In the genomic region with DNA sequence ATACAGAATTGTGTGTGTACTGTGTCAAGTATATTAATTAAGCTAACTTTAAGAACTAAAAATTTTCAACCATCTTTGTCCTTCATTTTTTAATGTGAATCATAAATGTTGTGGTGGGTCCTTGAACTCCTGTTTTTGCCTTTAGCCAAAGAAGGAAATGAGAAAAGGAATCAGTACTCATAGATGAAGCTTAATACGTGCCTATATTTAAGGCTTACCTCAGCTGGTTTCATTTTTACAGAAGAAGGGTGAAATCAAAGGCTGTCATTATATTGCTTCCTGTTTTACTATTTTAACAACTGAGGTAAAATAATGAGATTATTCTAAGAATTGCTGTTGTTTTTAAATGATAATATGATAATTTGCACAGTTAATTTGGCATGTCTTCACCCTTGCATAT, we compare ENCODE assay signal across 10 cellular contexts. TPM values are rescaled to one million over a fixed set of nuclear protein-coding genes. Genes with fewer than 3 reads are reported as not detected.
DNase-seq lines count a peak whose midpoint lies in the region; ATAC-seq and TF ChIP-seq lines count a peak whose summit lies in the region.
"Had no signal": no experiment of that assay in that cellular context is flagged by ENCODE, and none has a peak within 500 bp of the region (broad histone marks: within the 10 kb centered on the region; RNA-seq: fewer than 3 reads in every experiment).

No MANE protein-coding gene starts in this region.

- H3K4me3 Mint-ChIP-seq in activated naive CD4-positive, alpha-beta T cell treated with anti-CD3 and anti-CD28 coated beads for 36 hours: peak overlapping the region; percentile 13
- H3K4me3 Mint-ChIP-seq: nephron had no signal

- H3K27ac Mint-ChIP-seq in activated naive CD4-positive, alpha-beta T cell treated with anti-CD3 and anti-CD28 coated beads for 36 hours: no peak overlapping the region
- H3K27ac Mint-ChIP-seq: nephron had no signal

- peak; percentile 88 for ATAC-seq in HG02870 (IDR thresholded peaks at IDR 0.05; ENCODE audit: unreplicated experiment)
- ATAC-seq: HCT116 had no signal

- H4K20me1 ChIP-seq in OCI-LY1 (ENCODE audit: insufficient read depth, low read length): no peaks in the 10 kb centered on the region

- H3K27me3 Mint-ChIP-seq in activated naive CD4-positive, alpha-beta T cell treated with anti-CD3 and anti-CD28 coated beads for 36 hours (ENCODE audit: low read depth): no peaks in the 10 kb centered on the region

- no peaks in the 10 kb centered on the region for H3K9me3 Mint-ChIP-seq in activated naive CD4-positive, alpha-beta T cell treated with anti-CD3 and anti-CD28 coated beads for 36 hours
- H3K9me3 Mint-ChIP-seq: nephron had no signal

- H3K36me3 Mint-ChIP-seq in activated naive CD4-positive, alpha-beta T cell treated with anti-CD3 and anti-CD28 coated beads for 36 hours (ENCODE audit: low read depth): no peaks in the 10 kb centered on the region

- CTCF ChIA-PET in activated naive CD4-positive, alpha-beta T cell treated with anti-CD3 and anti-CD28 coated beads for 36 hours (lab: Charles Lee): interaction anchor here (0.6 to 1.0 kb wide), 2 partner anchors 13 to 77 kb away, joined by 3 read pairs; no protein-coding TSS in a partner anchor

- peak overlapping the region; percentile 23 for H3K4me2 ChIP-seq in OCI-LY1 (ENCODE audit: low read length)

- no peaks in the 10 kb centered on the region for H3K36me3 ChIP-seq in OCI-LY1 (ENCODE audit: insufficient read depth, low read length)
- H3K36me3 ChIP-seq in spleen: no peaks in the 10 kb centered on the region

- 7 to 16% (median 11%) methylated on average over 1 of the region's 1 CpG for WGBS in spleen, 5 donors

- H3K27ac ChIP-seq in OCI-LY1 (ENCODE audit: low read depth, low read length, poor library complexity, severe bottlenecking): no peak overlapping the region
- peak overlapping the region in 5 of 8 donors; percentile 11 to 64 (median 52) for H3K27ac ChIP-seq in spleen

- no peak overlapping the region for H2AFZ ChIP-seq in OCI-LY1 (ENCODE audit: low read length)

- no peak for TF ChIP-seq POLR2A in spleen (IDR thresholded peaks at IDR 0.05)

- H3K27me3 ChIP-seq in OCI-LY1 (ENCODE audit: insufficient read depth, low read length): no peaks in the 10 kb centered on the region
- H3K27me3 ChIP-seq in spleen (replicated peaks in 1 of 7): no peaks in the 10 kb centered on the region

- H3K4me3 ChIP-seq in OCI-LY1 (ENCODE audit: low read depth, low read length, poor library complexity, severe bottlenecking) (no peak overlapping the region), spleen (peak overlapping the region in 2 of 8 donors; percentile 10 to 47)

- H3K4me1 ChIP-seq in OCI-LY1 (ENCODE audit: insufficient read depth, low read length, severe bottlenecking) (peaks cover 2% of the 10 kb centered on the region), spleen (peaks cover 11 to 30% (median 20%) of the 10 kb centered on the region in 6 donors)

- H3K9me3 ChIP-seq in OCI-LY1 (ENCODE audit: low read length) (no peaks in the 10 kb centered on the region), spleen (no peaks in the 10 kb centered on the region)

- no peaks in the 10 kb centered on the region for H3F3A ChIP-seq in OCI-LY1 (ENCODE audit: insufficient read depth, low read length)

- TF ChIP-seq CTCF in OCI-LY1 (IDR thresholded peaks at IDR 0.05; ENCODE audit: low read length) (no peak), spleen (IDR thresholded peaks at IDR 0.05 in 8 of 11, conservative IDR thresholded peaks at IDR 0.05 in 3 of 11) (no peak)

- H3K9me2 ChIP-seq in OCI-LY1 (ENCODE audit: low read depth, low read length): no peaks in the 10 kb centered on the region

- no peaks in the 10 kb centered on the region for H3K79me2 ChIP-seq in OCI-LY1 (ENCODE audit: insufficient read depth, low read length)

- DNase-seq in activated naive CD4-positive, alpha-beta T cell treated with anti-CD3 and anti-CD28 coated beads for 36 hours: no peak
- DNase-seq in activated naive CD4-positive, alpha-beta T cell (lab: John Stamatoyannopoulos, UW): no peak
- DNase-seq in spleen: no peak
- DNase-seq in NCI-H446 treated with DMSO at 0.1 percent for 48 hours (lab: John Stamatoyannopoulos, UW): no peak
- no peak for DNase-seq in hepatic stellate cell (ENCODE audit: low spot score)
- no peak for DNase-seq in GM19238 (ENCODE audit: insufficient read length, low spot score)

- H3K9ac ChIP-seq in OCI-LY1 (ENCODE audit: low read length): no peak overlapping the region

- intact Hi-C loops in activated naive CD4-positive, alpha-beta T cell treated with anti-CD3 and anti-CD28 coated beads for 36 hours (cut with micrococcal nuclease): no loop called here
- intact Hi-C loops in spleen (cut with DNase I; ENCODE audit: low total_unique reads): no loop called here

- peaks cover 21% of the 10 kb centered on the region for H3K4me1 Mint-ChIP-seq in activated naive CD4-positive, alpha-beta T cell treated with anti-CD3 and anti-CD28 coated beads for 36 hours (ENCODE audit: low read depth)
- H3K4me1 Mint-ChIP-seq: nephron had no signal

RNA-seq across cellular contexts. Expression of gene SNX13, which starts 6.3 kb away (rescaled TPM):
- total RNA-seq in activated naive CD4-positive, alpha-beta T cell treated with anti-CD3 and anti-CD28 coated beads for 36 hours: 10 to 100 TPM; 19.5 to 20.3 TPM
- total RNA-seq in spleen: 10 to 100 TPM; 42.3 to 79.8 (median 57.3) TPM
- 1 to 10 TPM; 5.7 to 6.7 (median 5.8) TPM for polyA plus RNA-seq in spleen
